1 cellular context compared by ENCODE assay signal in genomic region chr18:74457043-74457742, GRCh38.
TF ChIP-seq lines count a peak whose summit lies in the region.

Gene DIPK1C (minus strand): TSS chr18:74457308. CDS start chr18:74457259, 49 bp downstream.

TF ChIP-seq in HepG2, 621 proteins besides CTCF, POLR2A, EP300 and RAD21 (continued from another document):
- TF ChIP-seq THAP9 (CRISPR knock-in tag; IDR thresholded peaks at IDR 0.05; ENCODE audit: borderline replicate concordance) (no peak), ZNF564 (CRISPR knock-in tag; IDR thresholded peaks at IDR 0.05) (no peak)
